In the genomic region with DNA sequence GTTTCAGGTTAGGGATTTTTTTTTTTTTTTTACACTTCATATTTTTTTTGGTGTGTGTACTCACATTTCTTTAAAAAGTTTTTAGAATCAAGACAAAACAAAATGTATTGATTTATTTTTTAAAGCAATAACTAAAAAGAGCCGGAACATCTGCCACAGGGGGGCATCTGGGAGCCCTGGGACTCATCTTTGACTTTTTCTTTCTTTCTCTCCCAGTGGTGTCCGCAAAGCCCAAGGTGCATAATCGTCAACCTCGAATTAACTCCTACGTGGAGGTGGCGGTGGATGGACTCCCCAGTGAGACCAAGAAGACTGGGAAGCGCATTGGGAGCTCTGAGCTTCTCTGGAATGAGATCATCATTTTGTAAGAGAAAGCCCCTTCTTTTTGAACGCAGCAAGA, we compare ENCODE assay signal across 1 cellular context.
TF ChIP-seq lines count a peak whose summit lies in the region.

No MANE protein-coding gene starts in this region.

TF ChIP-seq in IMR-90, 13 proteins besides CTCF, POLR2A, EP300 and RAD21:
- TF ChIP-seq SMC3 (IDR thresholded peaks at IDR 0.05; ENCODE audit: low read depth, low read length) = peak; percentile 59
- no peak for TF ChIP-seq MAZ (IDR thresholded peaks at IDR 0.05; ENCODE audit: borderline replicate concordance, low read depth, low read length)
